20 cellular contexts compared by ENCODE assay signal in genomic region chr1:160255761-160256300, GRCh38.
"Had no signal": no experiment of that assay in that cellular context is flagged by ENCODE, and none has a peak within 500 bp of the region (broad histone marks: within the 10 kb centered on the region; RNA-seq: fewer than 3 reads in every experiment).

No MANE protein-coding gene starts in this region.

- H3K36me3 ChIP-seq: colonic mucosa, pancreas, transverse colon had no signal

- H3K27ac Mint-ChIP-seq: activated naive CD8-positive, alpha-beta T cell treated with anti-CD3 and anti-CD28 coated beads, Interleukin-2, amount 10 ng/mL, durations not matched to agents 7 days and 5 days; stimulated activated naive B cell treated with anti-CD40 and anti-IgM and Interleukin-4, amounts not matched to agents 10 μg/mL and 1 μg/mL and 100 μg/mL, for 72 hours; T-helper 17 cell had no signal

- H3K27me3 Mint-ChIP-seq: activated naive CD8-positive, alpha-beta T cell treated with anti-CD3 and anti-CD28 coated beads, Interleukin-2, amount 10 ng/mL, durations not matched to agents 7 days and 5 days; brain; naive thymus-derived CD8-positive, alpha-beta T cell; stimulated activated naive B cell treated with anti-CD40 and anti-IgM and Interleukin-4, amounts not matched to agents 10 μg/mL and 1 μg/mL and 100 μg/mL, for 72 hours; T-helper 17 cell had no signal

- H3K4me3 Mint-ChIP-seq: activated naive CD8-positive, alpha-beta T cell treated with anti-CD3 and anti-CD28 coated beads, Interleukin-2, amount 10 ng/mL, durations not matched to agents 7 days and 5 days; naive thymus-derived CD8-positive, alpha-beta T cell; stimulated activated naive B cell treated with anti-CD40 and anti-IgM and Interleukin-4, amounts not matched to agents 10 μg/mL and 1 μg/mL and 100 μg/mL, for 72 hours; T-helper 17 cell had no signal

- H3K9me3 Mint-ChIP-seq: activated naive CD8-positive, alpha-beta T cell treated with anti-CD3 and anti-CD28 coated beads, Interleukin-2, amount 10 ng/mL, durations not matched to agents 7 days and 5 days; brain; naive thymus-derived CD8-positive, alpha-beta T cell; stimulated activated naive B cell treated with anti-CD40 and anti-IgM and Interleukin-4, amounts not matched to agents 10 μg/mL and 1 μg/mL and 100 μg/mL, for 72 hours had no signal

- H3K9me3 ChIP-seq: colonic mucosa, pancreas, spleen, transverse colon had no signal

- H3K4me3 ChIP-seq: colonic mucosa, pancreas, spleen, transverse colon had no signal

- H3K27ac ChIP-seq: colonic mucosa, pancreas, transverse colon, VCaP had no signal

- ATAC-seq: left lobe of liver; naive thymus-derived CD8-positive, alpha-beta T cell; pancreas; sciatic nerve; stimulated activated naive B cell treated with anti-CD40 and anti-IgM and Interleukin-4, amounts not matched to agents 10 μg/mL and 1 μg/mL and 100 μg/mL, for 72 hours; T-helper 17 cell had no signal

- H3K4me1 ChIP-seq: colonic mucosa had no signal

- DNase-seq: activated CD4-positive, alpha-beta T cell treated with anti-CD3 and anti-CD28 coated beads for 1 hour; activated CD8-positive, alpha-beta memory T cell treated with anti-CD3 and anti-CD28 coated beads for 24 hours; activated CD8-positive, alpha-beta memory T cell treated with anti-CD3 and anti-CD28 coated beads, Interleukin-2, amount 50 U/mL, for 48 hours; activated gamma-delta T cell; activated naive CD8-positive, alpha-beta T cell treated with anti-CD3 and anti-CD28 coated beads, Interleukin-2, amount 10 ng/mL, durations not matched to agents 7 days and 5 days; central memory CD4-positive, alpha-beta T cell; colonic mucosa; head of caudate nucleus; kidney; naive thymus-derived CD8-positive, alpha-beta T cell; pancreas; spleen; stimulated activated CD4-positive, alpha-beta T cell treated with anti-CD3 and anti-CD28 coated beads, Interleukin-4, amount 100 ng/mL, for 4 hours; stimulated activated naive B cell treated with anti-CD40 and anti-IgM and Interleukin-4, amounts not matched to agents 10 μg/mL and 1 μg/mL and 100 μg/mL, for 72 hours; T-helper 17 cell; transverse colon had no signal

- H3K27me3 ChIP-seq: colonic mucosa, pancreas, spleen, transverse colon had no signal
